ENCODE assay signal across 10 cellular contexts in the genomic region with DNA sequence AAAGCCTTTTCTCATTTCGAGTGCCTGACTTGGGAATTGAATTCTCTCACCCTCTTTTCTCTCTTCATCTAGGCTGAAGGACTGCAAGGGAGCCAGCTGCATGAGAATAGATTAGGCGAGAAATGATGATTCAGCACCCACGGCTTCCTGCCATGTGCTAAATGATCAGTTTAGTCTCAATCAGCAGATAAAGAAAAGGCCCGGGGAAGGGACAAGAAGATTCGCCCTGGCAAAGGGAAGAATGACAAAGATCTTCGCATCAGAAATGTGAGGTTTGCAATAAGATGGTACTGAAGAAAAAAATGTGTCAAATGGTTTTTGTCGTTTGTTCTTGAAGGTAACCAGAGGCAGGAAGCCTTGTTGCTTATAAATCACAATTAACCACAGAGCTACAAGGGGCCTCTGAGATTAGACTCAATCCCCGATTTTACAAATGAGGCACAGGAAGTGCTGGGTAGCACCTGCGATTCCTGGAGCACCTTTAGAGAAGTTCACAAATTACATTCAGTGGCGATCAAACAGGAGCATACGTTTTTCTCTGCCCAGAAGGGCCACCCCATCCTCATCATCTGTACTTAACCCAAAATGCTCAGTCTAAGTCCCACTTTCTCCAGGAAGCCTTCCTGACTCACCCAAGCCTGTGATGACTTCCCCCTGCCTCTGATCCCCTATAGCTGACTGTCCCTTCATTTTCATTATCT.
DNase-seq lines count a peak whose midpoint lies in the region; ATAC-seq, FAIRE-seq and TF ChIP-seq lines count a peak whose summit lies in the region.
"Had no signal": no experiment of that assay in that cellular context is flagged by ENCODE, and none has a peak within 500 bp of the region (broad histone marks: within the 10 kb centered on the region; RNA-seq: fewer than 3 reads in every experiment).

No MANE protein-coding gene starts in this region.

- no peak for FAIRE-seq in keratinocyte (lab: Jason Lieb, UNC)

- no peaks in the 10 kb centered on the region for H3K9me1 ChIP-seq in keratinocyte (ENCODE audit: control insufficient read depth, extremely low read depth, insufficient read depth, low read length)

- DNase-seq in AG10803 (ENCODE audit: low read depth) (peak; percentile 33), KBM-7 (peak; percentile 58), keratinocyte (ENCODE audit: low read depth, low spot score) (no peak), cardiac septum (ENCODE audit: low spot score) (no peak), activated gamma-delta T cell treated with Interleukin-2 at 50 U/mL for 16 hours (no peak), AML-193 (lab: John Stamatoyannopoulos, UW) (no peak), SK-N-DZ (ENCODE audit: low spot score) (no peak)
- peak; percentile 22 to 31 for DNase-seq in activated T-cell treated with anti-CD3 and anti-CD28 coated beads, Interleukin-2, amount 50 U/mL, for 72 hours
- DNase-seq: Caco-2 had no signal

- in situ Hi-C loops in KBM-7 (cut with MboI; ENCODE audit: low pct_unique_long_range_greater_than_20kb, low sequenced_read_pairs): no loop called here

- no peaks in the 10 kb centered on the region for H3K9me3 ChIP-seq in keratinocyte (ENCODE audit: control insufficient read depth, low read depth, low read length)
- H3K9me3 ChIP-seq: Caco-2 had no signal

- H3K9me3 Mint-ChIP-seq in activated T-cell treated with anti-CD3 and anti-CD28 coated beads, Interleukin-2, amount 50 U/mL, for 72 hours: no peaks in the 10 kb centered on the region
- H3K9me3 Mint-ChIP-seq: dendritic cell treated with granulocyte-macrophage colony-stimulating factor and Interleukin-4, amounts not matched to agents 40 ng/mL and 50 ng/mL, for 4 days had no signal

- H3K27ac ChIP-seq in keratinocyte (ENCODE audit: control insufficient read depth, insufficient read depth, low read length): no peak overlapping the region

- no peak overlapping the region for H2AFZ ChIP-seq in keratinocyte (ENCODE audit: control insufficient read depth, low read length)

- intact Hi-C loops in cardiac septum (cut with DNase I): no loop called here

- ATAC-seq in activated T-cell treated with anti-CD3 and anti-CD28 coated beads, Interleukin-2, amount 50 U/mL, for 72 hours (replicated peaks in 1 of 2): peak; percentile 47 to 79

- H3K36me3 ChIP-seq in keratinocyte (ENCODE audit: control insufficient read depth in 2 of 2, extremely low read depth in 1 of 2, insufficient read depth in 2 of 2, low read length in 2 of 2): no peaks in the 10 kb centered on the region

- no peaks in the 10 kb centered on the region for H4K20me1 ChIP-seq in keratinocyte (ENCODE audit: control insufficient read depth, extremely low read depth, insufficient read depth, low read length)

- no peaks in the 10 kb centered on the region for H3K79me2 ChIP-seq in keratinocyte (ENCODE audit: control insufficient read depth, insufficient read depth, low read length)

- H3K36me3 Mint-ChIP-seq in activated T-cell treated with anti-CD3 and anti-CD28 coated beads, Interleukin-2, amount 50 U/mL, for 72 hours (ENCODE audit: insufficient read depth in 2 of 2): no peaks in the 10 kb centered on the region

- no peaks in the 10 kb centered on the region for H3K27me3 ChIP-seq in keratinocyte (ENCODE audit: control insufficient read depth, extremely low read depth, insufficient read depth, low read length)

- no peak overlapping the region for H3K27ac Mint-ChIP-seq in activated T-cell treated with anti-CD3 and anti-CD28 coated beads, Interleukin-2, amount 50 U/mL, for 72 hours
- H3K27ac Mint-ChIP-seq: dendritic cell treated with granulocyte-macrophage colony-stimulating factor and Interleukin-4, amounts not matched to agents 40 ng/mL and 50 ng/mL, for 4 days had no signal

- H3K4me1 Mint-ChIP-seq in activated T-cell treated with anti-CD3 and anti-CD28 coated beads, Interleukin-2, amount 50 U/mL, for 72 hours (ENCODE audit: low read depth): peaks cover 26% of the 10 kb centered on the region

- no peak overlapping the region for H3K9ac ChIP-seq in keratinocyte (ENCODE audit: control insufficient read depth, extremely low read depth, insufficient read depth, low read length)

- H3K4me2 ChIP-seq in keratinocyte (ENCODE audit: control insufficient read depth, extremely low read depth, insufficient read depth, low read depth, low read length): peak overlapping the region; percentile 26

- TF ChIP-seq CTCF in AG10803 (conservative IDR thresholded peaks at IDR 0.05; ENCODE audit: low read length) (no peak), keratinocyte (optimal IDR thresholded peaks at IDR 0.05 in 1 of 3, IDR thresholded peaks at IDR 0.05 in 1 of 3, conservative IDR thresholded peaks at IDR 0.05 in 1 of 3; ENCODE audit: extremely low read depth in 1 of 3, insufficient read depth in 2 of 3, low read length in 3 of 3) (no peak)

- peaks cover 11% of the 10 kb centered on the region for H3K4me1 ChIP-seq in keratinocyte (ENCODE audit: control insufficient read depth, extremely low read depth, insufficient read depth, low read length)

- H3K4me3 Mint-ChIP-seq in activated T-cell treated with anti-CD3 and anti-CD28 coated beads, Interleukin-2, amount 50 U/mL, for 72 hours: peak overlapping the region; percentile 41 to 62
- H3K4me3 Mint-ChIP-seq: dendritic cell treated with granulocyte-macrophage colony-stimulating factor and Interleukin-4, amounts not matched to agents 40 ng/mL and 50 ng/mL, for 4 days had no signal

- no peak overlapping the region for H3K4me3 ChIP-seq in AG10803 (ENCODE audit: low read length)
- H3K4me3 ChIP-seq in keratinocyte (ENCODE audit: control insufficient read depth in 2 of 3, extremely low read depth in 1 of 3, insufficient read depth in 2 of 3, low read depth in 1 of 3, low read length in 3 of 3): no peak overlapping the region

- peaks cover 26% of the 10 kb centered on the region for H3K27me3 Mint-ChIP-seq in activated T-cell treated with anti-CD3 and anti-CD28 coated beads, Interleukin-2, amount 50 U/mL, for 72 hours (ENCODE audit: low read depth)

- dilution Hi-C loops in keratinocyte (cut with MboI; ENCODE audit: extremely low pct_ligation_motif_present, low sequenced_read_pairs): no loop called here

Comparison
In these comparisons a context has a peak if more than half of its experiments do, and no peak if none do; other contexts are left out.
1. DNase-seq: peak in AG10803 (single experiment), KBM-7 (single experiment) and activated T-cell treated with anti-CD3 and anti-CD28 coated beads, Interleukin-2, amount 50 U/mL, for 72 hours (2 of 2); none in keratinocyte (single experiment), cardiac septum (single experiment), activated gamma-delta T cell treated with Interleukin-2 at 50 U/mL for 16 hours (single experiment), AML-193 (0 of 2) and SK-N-DZ (single experiment).